Comparison of ENCODE assay signal across 23 cellular contexts in genomic region chr7:139114018-139114417, GRCh38.
"Had no signal": no experiment of that assay in that cellular context is flagged by ENCODE, and none has a peak within 500 bp of the region (broad histone marks: within the 10 kb centered on the region; RNA-seq: fewer than 3 reads in every experiment).

No MANE protein-coding gene starts in this region.

- DNase-seq: IMR-90, Kasumi-1, MM.1S, NCI-H1092 treated with DMSO at 0.1 percent for 48 hours, NCI-H1436, NCI-H187 treated with DMSO at 0.1 percent for 48 hours, NCI-H2081 treated with DMSO at 0.1 percent for 48 hours, NCI-H2171, NCI-H226, NCI-H446 treated with DMSO at 0.1 percent for 48 hours, NCI-H510A treated with DMSO at 0.1 percent for 48 hours, NCI-H526, NCI-H82, PC-3, Right ventricle myocardium superior, RPMI8226, SIG-M5 had no signal

- H3K4me3 ChIP-seq: K562, SJSA1, SK-N-MC had no signal

- H3K27ac ChIP-seq: KMS-11, SJSA1, SK-N-MC had no signal

- ATAC-seq: HepG2, K562, Panc1, PC-3 had no signal

- H3K9me3 ChIP-seq: SJSA1 had no signal
